ENCODE assay signal across 7 cellular contexts in the genomic region with DNA sequence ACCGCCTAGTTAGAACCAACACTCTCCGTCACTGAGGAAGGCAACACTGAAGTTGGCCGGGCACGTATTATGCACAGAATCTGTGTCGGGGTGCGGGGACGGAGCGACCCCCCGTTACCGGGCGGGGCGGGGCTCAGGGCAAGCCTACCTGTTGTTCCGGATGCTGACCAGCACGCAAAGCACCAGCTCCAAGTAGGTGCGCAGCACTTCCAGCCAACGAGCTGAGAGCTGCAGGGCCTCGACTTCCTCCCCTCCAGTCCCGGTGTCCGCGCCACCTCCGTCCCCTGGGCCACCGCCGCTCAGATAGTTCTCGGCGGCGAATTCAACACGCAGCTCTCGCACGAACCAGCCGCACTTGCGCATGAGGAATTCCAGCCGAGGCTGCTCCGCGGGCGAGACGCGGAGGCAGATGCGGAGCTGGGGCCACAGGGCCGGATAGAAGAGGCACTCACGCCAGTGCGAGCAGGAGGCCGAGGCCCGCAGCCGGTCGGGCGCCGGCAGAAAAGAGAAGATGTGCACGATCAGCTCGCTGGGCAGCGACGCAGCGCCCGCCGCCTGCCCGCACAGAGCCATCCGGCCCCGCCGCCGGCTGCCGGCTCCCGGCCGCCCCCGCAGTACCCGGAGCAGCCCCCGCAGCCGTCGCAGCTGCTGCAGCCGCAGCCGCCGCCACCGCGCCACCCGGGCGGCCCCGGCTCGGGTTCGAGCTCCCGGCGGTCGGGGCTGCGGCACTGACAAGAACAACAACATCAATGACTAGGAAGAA. TPM values are rescaled to one million over a fixed set of nuclear protein-coding genes. Genes with fewer than 3 reads are reported as not detected.
DNase-seq lines count a peak whose midpoint lies in the region; ATAC-seq, FAIRE-seq and TF ChIP-seq lines count a peak whose summit lies in the region.

No MANE protein-coding gene starts in this region.

- H3K27me3 Mint-ChIP-seq in H9 (ENCODE audit: low read depth) = no peaks in the 10 kb centered on the region
- no peaks in the 10 kb centered on the region for H3K27me3 Mint-ChIP-seq in stimulated activated memory B cell treated with anti-CD40 and anti-IgM and Interleukin-4, amounts not matched to agents 10 μg/mL and 1 μg/mL and 100 μg/mL, for 72 hours

- no peak overlapping the region for H2BK120ac ChIP-seq in H9 (ENCODE audit: low read depth, low read length, poor library complexity, severe bottlenecking)

- H3K27ac Mint-ChIP-seq in H9 = peak overlapping the region; percentile 100
- peak overlapping the region; percentile 100 for H3K27ac Mint-ChIP-seq in stimulated activated memory B cell treated with anti-CD40 and anti-IgM and Interleukin-4, amounts not matched to agents 10 μg/mL and 1 μg/mL and 100 μg/mL, for 72 hours

- H3K9me3 Mint-ChIP-seq in H9 = no peaks in the 10 kb centered on the region
- no peaks in the 10 kb centered on the region for H3K9me3 Mint-ChIP-seq in stimulated activated memory B cell treated with anti-CD40 and anti-IgM and Interleukin-4, amounts not matched to agents 10 μg/mL and 1 μg/mL and 100 μg/mL, for 72 hours

- no peak overlapping the region for H2BK20ac ChIP-seq in H9 (ENCODE audit: low read depth, low read length, poor library complexity, severe bottlenecking)

- no peaks in the 10 kb centered on the region for H3K9me3 ChIP-seq in H9 (ENCODE audit: control insufficient read depth, low read depth, low read length)
- no peaks in the 10 kb centered on the region for H3K9me3 ChIP-seq in MG63
- no peaks in the 10 kb centered on the region for H3K9me3 ChIP-seq in endothelial cell of umbilical vein (replicated peaks; ENCODE audit: control insufficient read depth, insufficient read depth, low read length)
- no peaks in the 10 kb centered on the region for H3K9me3 ChIP-seq in muscle layer of colon (ENCODE audit: low read length)

- H3K23ac ChIP-seq in H9 (ENCODE audit: insufficient read length, low read depth, low read length) = no peak overlapping the region

- H4K8ac ChIP-seq in H9 (replicated peaks; ENCODE audit: insufficient read length, low read depth, low read length) = no peak overlapping the region

- no peaks in the 10 kb centered on the region for H3K36me3 ChIP-seq in MG63
- H3K36me3 ChIP-seq in endothelial cell of umbilical vein (ENCODE audit: control insufficient read depth in 2 of 2, extremely low read depth in 1 of 2, insufficient read depth in 2 of 2, low read length in 2 of 2) = no peaks in the 10 kb centered on the region
- H3K36me3 ChIP-seq in muscle layer of colon (ENCODE audit: insufficient read depth, low read length) = no peaks in the 10 kb centered on the region

- no peak overlapping the region for H4K91ac ChIP-seq in H9 (ENCODE audit: insufficient read length, low read depth, low read length)

- no peaks in the 10 kb centered on the region for H3K79me2 ChIP-seq in H9 (ENCODE audit: insufficient read depth, low read length)
- H3K79me2 ChIP-seq in endothelial cell of umbilical vein (ENCODE audit: control insufficient read depth, insufficient read depth, low read length) = peaks cover 28% of the 10 kb centered on the region

- H3K79me1 ChIP-seq in H9 (ENCODE audit: insufficient read depth, low read depth, low read length, poor library complexity, severe bottlenecking) = no peaks in the 10 kb centered on the region

- H3K4me3 ChIP-seq in MG63 = peak overlapping the region; percentile 87
- H3K4me3 ChIP-seq in endothelial cell of umbilical vein (replicated peaks in 1 of 3; ENCODE audit: insufficient read depth in 1 of 3, low read depth in 1 of 3, low read length in 3 of 3) = peak overlapping the region; percentile 64 to 85 (median 65)
- H3K4me3 ChIP-seq in muscle layer of colon (ENCODE audit: low read depth in 1 of 2, low read length in 2 of 2) = peak overlapping the region; percentile 92 to 96

- TSS peak; percentile 12 for BruUV-seq in endothelial cell of umbilical vein (replicated peaks; lab: Mats Ljungman, UMichigan)

- H2BK12ac ChIP-seq in H9 (ENCODE audit: insufficient read length, low read depth, low read length) = no peak overlapping the region

- POLR2A ChIA-PET in endothelial cell of umbilical vein (lab: Charles Lee) = interaction anchor here (1.5 to 1.9 kb wide), 4 partner anchors 55 to 329 kb away, joined by 5 to 9 read pairs (median 7); a partner anchor contains a TSS

- H3K36me3 Mint-ChIP-seq in H9 (ENCODE audit: insufficient read depth in 1 of 3, low read depth in 3 of 3) = no peaks in the 10 kb centered on the region; a peak in 1 of 7 replicates
- H3K36me3 Mint-ChIP-seq in stimulated activated memory B cell treated with anti-CD40 and anti-IgM and Interleukin-4, amounts not matched to agents 10 μg/mL and 1 μg/mL and 100 μg/mL, for 72 hours = no peaks in the 10 kb centered on the region

- TF ChIP-seq POLR2A in GM15510 (IDR thresholded peaks at IDR 0.05; ENCODE audit: borderline replicate concordance, extremely low read depth, insufficient read length) (peak; percentile 78), endothelial cell of umbilical vein (IDR thresholded peaks at IDR 0.05; ENCODE audit: low read depth, low read length) (no peak)

- H3K4me1 Mint-ChIP-seq in H9 = peaks cover 21 to 22% of the 10 kb centered on the region in 2 experiments
- peaks cover 47% of the 10 kb centered on the region for H3K4me1 Mint-ChIP-seq in stimulated activated memory B cell treated with anti-CD40 and anti-IgM and Interleukin-4, amounts not matched to agents 10 μg/mL and 1 μg/mL and 100 μg/mL, for 72 hours

- H3K27me3 ChIP-seq in H9 (ENCODE audit: insufficient read depth, low read length) = no peaks in the 10 kb centered on the region
- H3K27me3 ChIP-seq in MG63 = no peaks in the 10 kb centered on the region; the same call in 1 of the 2 replicates
- no peaks in the 10 kb centered on the region for H3K27me3 ChIP-seq in endothelial cell of umbilical vein (ENCODE audit: control insufficient read depth in 2 of 2, insufficient read depth in 2 of 2, low read length in 2 of 2)
- no peaks in the 10 kb centered on the region for H3K27me3 ChIP-seq in muscle layer of colon (ENCODE audit: control insufficient read depth in 1 of 2, insufficient read depth in 2 of 2, low read length in 2 of 2)

- H3K27ac ChIP-seq in H9 (ENCODE audit: insufficient read length, low read depth, low read length) (peak overlapping the region; percentile 60), endothelial cell of umbilical vein (ENCODE audit: insufficient read depth, low read depth, low read length) (peak overlapping the region; percentile 99), muscle layer of colon (ENCODE audit: low read depth, low read length) (peak overlapping the region; percentile 90)

- peak; percentile 35 for ATAC-seq in stimulated activated memory B cell treated with anti-CD40 and anti-IgM and Interleukin-4, amounts not matched to agents 10 μg/mL and 1 μg/mL and 100 μg/mL, for 72 hours

- no peaks in the 10 kb centered on the region for H3K9me1 ChIP-seq in endothelial cell of umbilical vein (replicated peaks; ENCODE audit: control insufficient read depth, extremely low read depth, insufficient read depth, low read length)

- H2AK5ac ChIP-seq in H9 (ENCODE audit: insufficient read length, low read length) = no peak overlapping the region

- peak overlapping the region; percentile 37 for H4K5ac ChIP-seq in H9 (ENCODE audit: insufficient read length, low read depth, low read length)

- H3K9ac ChIP-seq in H9 (ENCODE audit: extremely low read depth, insufficient read length, low read length) (peak overlapping the region; percentile 96), endothelial cell of umbilical vein (replicated peaks; ENCODE audit: extremely low read depth, insufficient read depth, low read length) (peak overlapping the region; percentile 96), muscle layer of colon (ENCODE audit: low read length) (peak overlapping the region; percentile 52)

- no peaks in the 10 kb centered on the region for H4K20me1 ChIP-seq in H9 (ENCODE audit: control insufficient read depth, insufficient read depth, insufficient read length)
- peaks cover 2% of the 10 kb centered on the region for H4K20me1 ChIP-seq in endothelial cell of umbilical vein (replicated peaks; ENCODE audit: control insufficient read depth, extremely low read depth, insufficient read depth, low read length)

- DNase-seq in H9 = peak; percentile 54
- DNase-seq in MG63 = peak; percentile 17
- peak; percentile 78 for DNase-seq in activated CD8-positive, alpha-beta memory T cell treated with anti-CD3 and anti-CD28 coated beads for 24 hours
- peak; percentile 50 for DNase-seq in endothelial cell of umbilical vein (ENCODE audit: low read depth, low spot score)

- dilution Hi-C loops in endothelial cell of umbilical vein (cut with MboI; ENCODE audit: extremely low pct_ligation_motif_present, low sequenced_read_pairs) = no loop called here

- H3K56ac ChIP-seq in H9 (ENCODE audit: insufficient read length, low read depth, low read length) = no peak overlapping the region

- no peak overlapping the region for H3K18ac ChIP-seq in H9 (ENCODE audit: insufficient read length, low read depth, low read length)

- peaks cover 15% of the 10 kb centered on the region for H3K23me2 ChIP-seq in H9 (ENCODE audit: insufficient read length, low read depth, low read length, poor library complexity, severe bottlenecking)

- no peak for FAIRE-seq in endothelial cell of umbilical vein (lab: Jason Lieb, UNC)

- CTCF ChIA-PET in endothelial cell of umbilical vein (lab: Charles Lee) = interaction anchor here (1.4 to 2.6 kb wide), 5 partner anchors 10 to 324 kb away, joined by 4 to 9 read pairs (median 4); a partner anchor contains a TSS

- H3K4me1 ChIP-seq in H9 (ENCODE audit: insufficient read depth, low read length) = no peaks in the 10 kb centered on the region
- H3K4me1 ChIP-seq in endothelial cell of umbilical vein (ENCODE audit: control insufficient read depth, extremely low read depth, insufficient read depth, low read length) = peaks cover 33% of the 10 kb centered on the region
- H3K4me1 ChIP-seq in muscle layer of colon (ENCODE audit: insufficient read depth, low read length) = peaks cover 23% of the 10 kb centered on the region

- intact Hi-C loops in endothelial cell of umbilical vein (cut with micrococcal nuclease) = loop anchor here (1.0 to 2.0 kb wide), 4 partner anchors 57 to 329 kb away; a partner anchor contains a TSS

- H2AFZ ChIP-seq in H9 (ENCODE audit: low read length) (no peak overlapping the region), endothelial cell of umbilical vein (ENCODE audit: low read depth, low read length) (peak overlapping the region; percentile 95)

- H3K4me3 Mint-ChIP-seq in H9 = peak overlapping the region; percentile 97 to 99
- peak overlapping the region; percentile 98 for H3K4me3 Mint-ChIP-seq in stimulated activated memory B cell treated with anti-CD40 and anti-IgM and Interleukin-4, amounts not matched to agents 10 μg/mL and 1 μg/mL and 100 μg/mL, for 72 hours

- H2BK5ac ChIP-seq in H9 (ENCODE audit: insufficient read length, low read length) = no peak overlapping the region

- H3K4me2 ChIP-seq in H9 (ENCODE audit: insufficient read depth, insufficient read length, low read length) (peak overlapping the region; percentile 87), endothelial cell of umbilical vein (ENCODE audit: insufficient read depth, low read length) (peak overlapping the region; percentile 87)

- no peak overlapping the region for H3T11ph ChIP-seq in H9 (ENCODE audit: low read length)

- H3K14ac ChIP-seq in H9 (ENCODE audit: insufficient read depth, low read length) = peak overlapping the region; percentile 14; the same call in 1 of the 2 replicates

- TF ChIP-seq CTCF in H9 (conservative IDR thresholded peaks at IDR 0.05) (no peak), endothelial cell of umbilical vein (IDR thresholded peaks at IDR 0.05; ENCODE audit: extremely low read depth in 1 of 2, insufficient read depth in 1 of 2, low read depth in 1 of 2, low read length in 2 of 2) (no peak)

- no peak overlapping the region for H3K4ac ChIP-seq in H9 (ENCODE audit: low read depth, low read length)

- no peak overlapping the region for H2BK15ac ChIP-seq in H9 (ENCODE audit: low read depth, low read length)

- WGBS in H9 (ENCODE audit: extremely low coverage, insufficient read length, low lambda C conversion rate) = no CpG with 5 or more reads among the region's 81 CpGs

RNA-seq across cellular contexts. Expression of a gene that starts 0.6 kb away (rescaled TPM):
- 8.8 and 9.3 TPM in 2 replicates for total RNA-seq in H9 (2021)
- total RNA-seq in MG63 (2014; rRNA removed; shearing (Covaris generic); ENCODE audit: low replicate concordance) = 4.2 and 11.5 TPM in 2 replicates
- 5.0 and 6.3 TPM in 2 replicates for total RNA-seq in endothelial cell of umbilical vein
- 3.4 and 4.2 TPM in 2 replicates for polyA plus RNA-seq in endothelial cell of umbilical vein
- polyA plus RNA-seq in endothelial cell of umbilical vein (2011; cell fraction: cytosol; rRNA removed) = 3.4 and 3.6 TPM in 2 replicates
- 5.7 and 7.3 TPM in 2 replicates for polyA plus RNA-seq in endothelial cell of umbilical vein (2011; cell fraction: nucleus; rRNA removed)
- polyA plus RNA-seq in endothelial cell of umbilical vein (2012) = 6.0 and 6.6 TPM in 2 replicates
- 8.5 and 8.6 TPM in 2 replicates for polyA minus RNA-seq in endothelial cell of umbilical vein
- 11.7 TPM for polyA minus RNA-seq in endothelial cell of umbilical vein (2011; cell fraction: cytosol; rRNA and poly(A)+ RNA removed)
- polyA minus RNA-seq in endothelial cell of umbilical vein (2011; cell fraction: nucleus; rRNA and poly(A)+ RNA removed) = 14.1 and 18.4 TPM in 2 replicates

Comparison
In these comparisons a context has a peak if more than half of its experiments do, and no peak if none do; other contexts are left out.
1. Peak in every context shown above with its lines: DNase-seq, ATAC-seq, H3K4me3 ChIP-seq and H3K27ac ChIP-seq.
2. DNase-seq: peak in every context shown above with its lines; median percentile 78 in activated CD8-positive, alpha-beta memory T cell treated with anti-CD3 and anti-CD28 coated beads for 24 hours; 54 in H9; 50 in endothelial cell of umbilical vein; 17 in MG63.